In the genomic region with DNA sequence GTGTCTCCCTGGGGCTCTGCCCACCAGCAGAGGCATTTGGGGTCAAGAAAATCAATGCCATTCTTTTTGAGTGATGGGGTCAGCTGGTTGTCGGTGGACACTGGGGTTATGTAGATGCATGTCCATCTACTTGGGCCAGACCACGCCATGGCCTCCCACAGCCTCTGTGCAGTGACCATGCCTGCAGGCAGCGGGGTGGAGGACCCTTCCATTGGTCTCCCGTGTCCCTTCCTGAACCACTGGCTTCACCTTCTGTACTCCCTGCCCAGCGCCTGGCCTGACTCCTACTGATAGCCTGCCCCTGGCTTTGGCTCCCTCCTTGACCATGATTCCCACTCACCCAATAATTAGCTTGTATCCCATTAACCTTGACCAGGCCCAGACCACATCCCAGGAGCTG, we compare ENCODE assay signal across 1 cellular context.
TF ChIP-seq lines count a peak whose summit lies in the region.

No MANE protein-coding gene starts in this region.

TF ChIP-seq in H1, 55 proteins besides CTCF, POLR2A, EP300 and RAD21:
- TF ChIP-seq KDM5A (IDR thresholded peaks at IDR 0.05; ENCODE audit: low read length) = no peak
- TF ChIP-seq CTBP2 (IDR thresholded peaks at IDR 0.05; ENCODE audit: borderline replicate concordance, insufficient read depth, insufficient read length, low read length) = no peak
- no peak for TF ChIP-seq TEAD4 (IDR thresholded peaks at IDR 0.05; ENCODE audit: low read depth, low read length)
- TF ChIP-seq JUND (IDR thresholded peaks at IDR 0.05; ENCODE audit: low read length) = no peak
- TF ChIP-seq TBP (IDR thresholded peaks at IDR 0.05; ENCODE audit: low read depth, low read length) = no peak
- TF ChIP-seq NRF1 (IDR thresholded peaks at IDR 0.05; ENCODE audit: low read depth, low read length) = no peak
- TF ChIP-seq SIX5 (IDR thresholded peaks at IDR 0.05; ENCODE audit: low read depth, low read length) = no peak
- no peak for TF ChIP-seq RXRA (IDR thresholded peaks at IDR 0.05; ENCODE audit: insufficient read depth, low read depth, low read length)
- TF ChIP-seq, protein P1, sequence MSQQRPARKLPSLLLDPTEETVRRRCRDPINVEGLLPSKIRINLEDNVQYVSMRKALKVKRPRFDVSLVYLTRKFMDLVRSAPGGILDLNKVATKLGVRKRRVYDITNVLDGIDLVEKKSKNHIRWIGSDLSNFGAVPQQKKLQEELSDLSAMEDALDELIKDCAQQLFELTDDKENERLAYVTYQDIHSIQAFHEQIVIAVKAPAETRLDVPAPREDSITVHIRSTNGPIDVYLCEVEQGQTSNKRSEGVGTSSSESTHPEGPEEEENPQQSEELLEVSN (IDR thresholded peaks at IDR 0.05) = no peak
- TF ChIP-seq EZH2 (IDR thresholded peaks at IDR 0.05; ENCODE audit: low read depth, low read length, severe bottlenecking) = no peak
- TF ChIP-seq TAF7 (optimal IDR thresholded peaks at IDR 0.05; ENCODE audit: borderline replicate concordance, low read depth, low read length) = no peak
- TF ChIP-seq ZNF274 (IDR thresholded peaks at IDR 0.05; ENCODE audit: borderline replicate concordance, extremely low read depth, low read length) = no peak
- no peak for TF ChIP-seq SIN3A (conservative IDR thresholded peaks at IDR 0.05 in 1 of 2, IDR thresholded peaks at IDR 0.05 in 1 of 2; ENCODE audit: low read depth in 1 of 2, low read length in 2 of 2)
- TF ChIP-seq SUZ12 (IDR thresholded peaks at IDR 0.05; ENCODE audit: low read length) = no peak
- no peak for TF ChIP-seq MAFK (IDR thresholded peaks at IDR 0.05; ENCODE audit: low read depth, low read length)
- TF ChIP-seq JUN (IDR thresholded peaks at IDR 0.05; ENCODE audit: low read depth, low read length) = no peak
- no peak for TF ChIP-seq GABPA (IDR thresholded peaks at IDR 0.05; ENCODE audit: borderline replicate concordance, insufficient read depth, low read length)
- no peak for TF ChIP-seq CHD1 (IDR thresholded peaks at IDR 0.05; ENCODE audit: low read depth, low read length)
